In the genomic region with DNA sequence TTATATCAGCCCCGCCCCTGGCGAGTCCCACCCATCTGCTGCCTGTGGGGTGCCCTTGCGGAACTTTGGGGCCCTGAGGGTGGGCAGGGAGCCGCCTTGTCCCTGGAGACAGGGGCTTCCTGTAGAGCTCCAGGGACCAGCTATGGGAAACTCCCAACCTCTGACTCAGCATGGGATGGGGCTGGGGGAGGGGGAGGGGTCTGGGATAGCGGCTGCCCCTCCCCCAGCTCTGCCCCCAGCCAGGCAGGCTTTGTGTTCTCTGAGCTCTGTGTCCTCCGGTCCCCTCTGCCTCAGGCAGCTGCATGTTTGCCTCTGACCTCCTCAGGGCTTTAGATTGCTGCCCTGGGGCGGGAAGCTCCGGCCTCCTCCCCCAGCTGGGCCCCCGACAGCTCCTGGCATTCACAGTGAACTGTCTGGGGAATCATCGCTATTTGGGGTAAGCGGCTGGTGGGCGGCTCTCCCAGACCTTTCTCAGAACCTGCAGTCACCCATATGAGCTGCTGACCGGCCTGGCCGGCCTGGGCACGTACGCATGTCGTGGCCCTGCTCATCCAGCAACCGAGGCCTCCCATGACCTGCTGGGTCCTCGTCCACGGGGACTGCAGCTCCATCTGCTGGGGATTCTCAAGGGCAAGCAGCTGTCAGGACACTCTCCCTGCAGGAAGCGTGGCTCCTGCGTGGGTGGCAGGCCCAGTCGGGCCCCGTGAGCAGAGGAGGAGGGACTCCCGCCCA, we compare ENCODE assay signal across 1 cellular context.
TF ChIP-seq lines count a peak whose summit lies in the region.

No MANE protein-coding gene starts in this region.

TF ChIP-seq in HepG2, 621 proteins besides CTCF, POLR2A, EP300 and RAD21 (continued from another document and continues in another):
- TF ChIP-seq ZBTB10 (CRISPR knock-in tag; IDR thresholded peaks at IDR 0.05; ENCODE audit: borderline replicate concordance) (peak; percentile 69; the same call in 1 of the 2 replicates), ZNF816 (CRISPR knock-in tag; IDR thresholded peaks at IDR 0.05; ENCODE audit: borderline replicate concordance) (no peak), FOXA3 (CRISPR knock-in tag; IDR thresholded peaks at IDR 0.05) (peak; percentile 51; the same call in 1 of the 2 replicates), RFX1 (IDR thresholded peaks at IDR 0.05) (no peak), ZNF75D (CRISPR knock-in tag; IDR thresholded peaks at IDR 0.05; ENCODE audit: borderline replicate concordance) (no peak), ZNF431 (CRISPR knock-in tag; IDR thresholded peaks at IDR 0.05; ENCODE audit: borderline replicate concordance, low read depth) (no peak), MYPOP (CRISPR knock-in tag; IDR thresholded peaks at IDR 0.05) (peak; percentile 43; the same call in 1 of the 2 replicates), MTF1 (CRISPR knock-in tag; IDR thresholded peaks at IDR 0.05) (no peak), ZNF724P (CRISPR knock-in tag; IDR thresholded peaks at IDR 0.05; ENCODE audit: borderline replicate concordance) (peak; percentile 96; the same call in 1 of the 2 replicates), ZNF33B (CRISPR knock-in tag; IDR thresholded peaks at IDR 0.05) (no peak), ZFX (CRISPR knock-in tag; IDR thresholded peaks at IDR 0.05; ENCODE audit: low read depth) (peak; percentile 95), ZFYVE20 (CRISPR knock-in tag; IDR thresholded peaks at IDR 0.05; ENCODE audit: borderline replicate concordance, low read depth) (0 out of 2 replicates have a peak, but pooled peaks have one; percentile 63), NONO (IDR thresholded peaks at IDR 0.05) (no peak), NONO (CRISPR knock-in tag; conservative IDR thresholded peaks at IDR 0.05) (peak; percentile 87; the same call in 1 of the 2 replicates), MIER2 (CRISPR knock-in tag; IDR thresholded peaks at IDR 0.05) (no peak), AGO2 (optimal IDR thresholded peaks at IDR 0.05; ENCODE audit: low read depth, low read length) (peak; percentile 78), ZNF205 (CRISPR knock-in tag; IDR thresholded peaks at IDR 0.05) (peak; percentile 85; the same call in 1 of the 2 replicates), SALL2 (CRISPR knock-in tag; IDR thresholded peaks at IDR 0.05) (peak; percentile 82; the same call in 1 of the 2 replicates), MEIS1 (CRISPR knock-in tag; IDR thresholded peaks at IDR 0.05; ENCODE audit: borderline replicate concordance) (peak; percentile 80), GTF2F1 (IDR thresholded peaks at IDR 0.05; ENCODE audit: low read length) (no peak), ZFP36L2 (CRISPR knock-in tag; IDR thresholded peaks at IDR 0.05) (no peak), PHF20 (CRISPR knock-in tag; IDR thresholded peaks at IDR 0.05) (peak; percentile 43; the same call in 1 of the 2 replicates), ZNF33A (CRISPR knock-in tag; IDR thresholded peaks at IDR 0.05; ENCODE audit: borderline replicate concordance) (no peak), MTF2 (CRISPR knock-in tag; IDR thresholded peaks at IDR 0.05; ENCODE audit: borderline replicate concordance) (0 out of 2 replicates have a peak, but pooled peaks have one; percentile 64), ZNF335 (CRISPR knock-in tag; IDR thresholded peaks at IDR 0.05) (no peak), ZNF878 (CRISPR knock-in tag; IDR thresholded peaks at IDR 0.05) (no peak; the same call in 1 of the 2 replicates), ZBTB14 (CRISPR knock-in tag; IDR thresholded peaks at IDR 0.05) (no peak)
- TF ChIP-seq, protein P1, sequence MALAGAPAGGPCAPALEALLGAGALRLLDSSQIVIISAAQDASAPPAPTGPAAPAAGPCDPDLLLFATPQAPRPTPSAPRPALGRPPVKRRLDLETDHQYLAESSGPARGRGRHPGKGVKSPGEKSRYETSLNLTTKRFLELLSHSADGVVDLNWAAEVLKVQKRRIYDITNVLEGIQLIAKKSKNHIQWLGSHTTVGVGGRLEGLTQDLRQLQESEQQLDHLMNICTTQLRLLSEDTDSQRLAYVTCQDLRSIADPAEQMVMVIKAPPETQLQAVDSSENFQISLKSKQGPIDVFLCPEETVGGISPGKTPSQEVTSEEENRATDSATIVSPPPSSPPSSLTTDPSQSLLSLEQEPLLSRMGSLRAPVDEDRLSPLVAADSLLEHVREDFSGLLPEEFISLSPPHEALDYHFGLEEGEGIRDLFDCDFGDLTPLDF (CRISPR knock-in tag; IDR thresholded peaks at IDR 0.05): peak; percentile 70
- TF ChIP-seq, protein P2, sequence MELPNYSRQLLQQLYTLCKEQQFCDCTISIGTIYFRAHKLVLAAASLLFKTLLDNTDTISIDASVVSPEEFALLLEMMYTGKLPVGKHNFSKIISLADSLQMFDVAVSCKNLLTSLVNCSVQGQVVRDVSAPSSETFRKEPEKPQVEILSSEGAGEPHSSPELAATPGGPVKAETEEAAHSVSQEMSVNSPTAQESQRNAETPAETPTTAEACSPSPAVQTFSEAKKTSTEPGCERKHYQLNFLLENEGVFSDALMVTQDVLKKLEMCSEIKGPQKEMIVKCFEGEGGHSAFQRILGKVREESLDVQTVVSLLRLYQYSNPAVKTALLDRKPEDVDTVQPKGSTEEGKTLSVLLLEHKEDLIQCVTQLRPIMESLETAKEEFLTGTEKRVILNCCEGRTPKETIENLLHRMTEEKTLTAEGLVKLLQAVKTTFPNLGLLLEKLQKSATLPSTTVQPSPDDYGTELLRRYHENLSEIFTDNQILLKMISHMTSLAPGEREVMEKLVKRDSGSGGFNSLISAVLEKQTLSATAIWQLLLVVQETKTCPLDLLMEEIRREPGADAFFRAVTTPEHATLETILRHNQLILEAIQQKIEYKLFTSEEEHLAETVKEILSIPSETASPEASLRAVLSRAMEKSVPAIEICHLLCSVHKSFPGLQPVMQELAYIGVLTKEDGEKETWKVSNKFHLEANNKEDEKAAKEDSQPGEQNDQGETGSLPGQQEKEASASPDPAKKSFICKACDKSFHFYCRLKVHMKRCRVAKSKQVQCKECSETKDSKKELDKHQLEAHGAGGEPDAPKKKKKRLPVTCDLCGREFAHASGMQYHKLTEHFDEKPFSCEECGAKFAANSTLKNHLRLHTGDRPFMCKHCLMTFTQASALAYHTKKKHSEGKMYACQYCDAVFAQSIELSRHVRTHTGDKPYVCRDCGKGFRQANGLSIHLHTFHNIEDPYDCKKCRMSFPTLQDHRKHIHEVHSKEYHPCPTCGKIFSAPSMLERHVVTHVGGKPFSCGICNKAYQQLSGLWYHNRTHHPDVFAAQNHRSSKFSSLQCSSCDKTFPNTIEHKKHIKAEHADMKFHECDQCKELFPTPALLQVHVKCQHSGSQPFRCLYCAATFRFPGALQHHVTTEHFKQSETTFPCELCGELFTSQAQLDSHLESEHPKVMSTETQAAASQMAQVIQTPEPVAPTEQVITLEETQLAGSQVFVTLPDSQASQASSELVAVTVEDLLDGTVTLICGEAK (IDR thresholded peaks at IDR 0.05): no peak
- TF ChIP-seq, protein P2 (CRISPR knock-in tag; IDR thresholded peaks at IDR 0.05): no peak
- TF ChIP-seq, protein P3, sequence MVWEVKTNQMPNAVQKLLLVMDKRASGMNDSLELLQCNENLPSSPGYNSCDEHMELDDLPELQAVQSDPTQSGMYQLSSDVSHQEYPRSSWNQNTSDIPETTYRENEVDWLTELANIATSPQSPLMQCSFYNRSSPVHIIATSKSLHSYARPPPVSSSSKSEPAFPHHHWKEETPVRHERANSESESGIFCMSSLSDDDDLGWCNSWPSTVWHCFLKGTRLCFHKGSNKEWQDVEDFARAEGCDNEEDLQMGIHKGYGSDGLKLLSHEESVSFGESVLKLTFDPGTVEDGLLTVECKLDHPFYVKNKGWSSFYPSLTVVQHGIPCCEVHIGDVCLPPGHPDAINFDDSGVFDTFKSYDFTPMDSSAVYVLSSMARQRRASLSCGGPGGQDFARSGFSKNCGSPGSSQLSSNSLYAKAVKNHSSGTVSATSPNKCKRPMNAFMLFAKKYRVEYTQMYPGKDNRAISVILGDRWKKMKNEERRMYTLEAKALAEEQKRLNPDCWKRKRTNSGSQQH (CRISPR knock-in tag; IDR thresholded peaks at IDR 0.05; ENCODE audit: low read depth): 0 out of 2 replicates have a peak, but pooled peaks have one; percentile 54
- TF ChIP-seq, protein P4, sequence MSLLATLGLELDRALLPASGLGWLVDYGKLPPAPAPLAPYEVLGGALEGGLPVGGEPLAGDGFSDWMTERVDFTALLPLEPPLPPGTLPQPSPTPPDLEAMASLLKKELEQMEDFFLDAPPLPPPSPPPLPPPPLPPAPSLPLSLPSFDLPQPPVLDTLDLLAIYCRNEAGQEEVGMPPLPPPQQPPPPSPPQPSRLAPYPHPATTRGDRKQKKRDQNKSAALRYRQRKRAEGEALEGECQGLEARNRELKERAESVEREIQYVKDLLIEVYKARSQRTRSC (CRISPR knock-in tag; IDR thresholded peaks at IDR 0.05; ENCODE audit: low read depth): no peak
- TF ChIP-seq, protein P5, sequence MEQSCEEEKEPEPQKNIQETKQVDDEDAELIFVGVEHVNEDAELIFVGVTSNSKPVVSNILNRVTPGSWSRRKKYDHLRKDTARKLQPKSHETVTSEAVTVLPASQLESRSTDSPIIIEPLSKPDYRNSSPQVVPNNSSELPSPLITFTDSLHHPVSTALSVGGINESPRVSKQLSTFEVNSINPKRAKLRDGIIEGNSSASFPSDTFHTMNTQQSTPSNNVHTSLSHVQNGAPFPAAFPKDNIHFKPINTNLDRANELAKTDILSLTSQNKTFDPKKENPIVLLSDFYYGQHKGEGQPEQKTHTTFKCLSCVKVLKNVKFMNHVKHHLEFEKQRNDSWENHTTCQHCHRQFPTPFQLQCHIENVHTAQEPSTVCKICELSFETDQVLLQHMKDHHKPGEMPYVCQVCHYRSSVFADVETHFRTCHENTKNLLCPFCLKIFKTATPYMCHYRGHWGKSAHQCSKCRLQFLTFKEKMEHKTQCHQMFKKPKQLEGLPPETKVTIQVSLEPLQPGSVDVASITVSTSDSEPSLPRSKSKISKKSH (CRISPR knock-in tag; IDR thresholded peaks at IDR 0.05; ENCODE audit: borderline replicate concordance): no peak
